8 cellular contexts compared by ENCODE assay signal in the genomic region with DNA sequence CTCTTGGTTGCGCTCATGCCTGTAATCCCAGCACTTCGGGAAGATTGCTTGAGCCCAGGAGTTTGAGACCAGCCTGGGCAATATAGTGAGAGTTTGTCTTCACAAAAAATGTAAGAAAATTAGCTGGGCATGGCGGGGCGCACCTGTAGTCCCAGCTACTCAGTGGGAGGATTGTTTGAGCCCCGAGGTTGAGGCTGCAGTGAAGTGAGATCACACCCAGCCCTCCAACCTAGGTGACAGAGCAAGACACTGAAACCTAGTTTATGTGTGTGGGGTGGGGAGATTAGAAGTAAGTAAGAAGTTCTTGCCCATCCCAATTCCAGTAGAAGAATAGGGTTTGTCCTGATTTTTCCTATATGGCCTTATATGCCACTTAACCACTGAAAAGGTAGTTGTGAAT. TPM values are rescaled to one million over a fixed set of nuclear protein-coding genes. Genes with fewer than 3 reads are reported as not detected.
DNase-seq lines count a peak whose midpoint lies in the region; ATAC-seq and TF ChIP-seq lines count a peak whose summit lies in the region.

No MANE protein-coding gene starts in this region.

- no peak overlapping the region for H3K4ac ChIP-seq in mesenchymal stem cell (ENCODE audit: low read depth in 1 of 2, low read length in 2 of 2)

- H3K9ac ChIP-seq in mesenchymal stem cell (ENCODE audit: low read length) = peak overlapping the region; percentile 99

- H3K4me3 ChIP-seq in ascending aorta (peak overlapping the region; percentile 80), mesenchymal stem cell (ENCODE audit: insufficient read depth in 1 of 2, low read depth in 1 of 2, low read length in 2 of 2) (peak overlapping the region in 1 of 2 experiments; percentile 96), vagina (peak overlapping the region; percentile 12 to 74)

- H3K14ac ChIP-seq in mesenchymal stem cell (ENCODE audit: low read length in 2 of 2) = no peak overlapping the region

- no peak for TF ChIP-seq CTCF in ascending aorta (IDR thresholded peaks at IDR 0.05)
- TF ChIP-seq CTCF in vagina (IDR thresholded peaks at IDR 0.05) = no peak

- H2BK5ac ChIP-seq in mesenchymal stem cell (ENCODE audit: low read depth, low read length, poor library complexity, severe bottlenecking) = no peak overlapping the region

- H3K9me3 ChIP-seq in ascending aorta (no peaks in the 10 kb centered on the region), mesenchymal stem cell (ENCODE audit: control insufficient read depth, low read length) (no peaks in the 10 kb centered on the region), vagina (no peaks in the 10 kb centered on the region)

- no peak overlapping the region for H4K8ac ChIP-seq in mesenchymal stem cell (ENCODE audit: low read length)

- no peak overlapping the region for H2BK12ac ChIP-seq in mesenchymal stem cell (ENCODE audit: low read length in 2 of 2)

- no peaks in the 10 kb centered on the region for H3K79me1 ChIP-seq in mesenchymal stem cell (replicated peaks; ENCODE audit: low read length, poor library complexity, severe bottlenecking)

- peak; percentile 15 for DNase-seq in stimulated activated CD4-positive, alpha-beta T cell treated with anti-CD3 and anti-CD28 coated beads, Interleukin-1b, Interleukin-23, amount 100 ng/mL, for 48 hours
- no peak for DNase-seq in stimulated activated CD4-positive, alpha-beta T cell treated with anti-CD3 and anti-CD28 coated beads, Interleukin-12 subunit alpha, Interleukin-12 subunit beta, amount 100 ng/mL, for 4 hours
- DNase-seq in ascending aorta (ENCODE audit: low spot score in 2 of 2) (no peak), mesenchymal stem cell (no peak), vagina (ENCODE audit: extremely low spot score in 2 of 2) (no peak), hepatic stellate cell (ENCODE audit: low spot score) (no peak)

- no peak for ATAC-seq in HG02588 (IDR thresholded peaks at IDR 0.05; ENCODE audit: unreplicated experiment)
- no peak for ATAC-seq in HG03135 (IDR thresholded peaks at IDR 0.05; ENCODE audit: unreplicated experiment)

- no peak overlapping the region for H4K91ac ChIP-seq in mesenchymal stem cell (ENCODE audit: low read length)

- H2AK5ac ChIP-seq in mesenchymal stem cell (ENCODE audit: low read length, severe bottlenecking) = no peak overlapping the region

- no peak overlapping the region for H3K18ac ChIP-seq in mesenchymal stem cell (ENCODE audit: low read depth in 1 of 2, low read length in 2 of 2)

- peak overlapping the region; percentile 72 for H3K4me2 ChIP-seq in mesenchymal stem cell (ENCODE audit: low read length, poor library complexity, severe bottlenecking)

- H3K23ac ChIP-seq in mesenchymal stem cell (ENCODE audit: low read length in 2 of 2) = peak overlapping the region in 1 of 2 experiments; percentile 19

- H2BK120ac ChIP-seq in mesenchymal stem cell (ENCODE audit: low read depth, low read length) = no peak overlapping the region

- H2BK15ac ChIP-seq in mesenchymal stem cell (ENCODE audit: low read depth, poor library complexity, severe bottlenecking) = no peak overlapping the region

- no peak overlapping the region for H2AFZ ChIP-seq in mesenchymal stem cell (ENCODE audit: low read depth, low read length)

- peaks cover 42 to 43% of the 10 kb centered on the region in 2 donors for H3K36me3 ChIP-seq in ascending aorta
- peaks cover 10 to 59% of the 10 kb centered on the region in 2 experiments for H3K36me3 ChIP-seq in mesenchymal stem cell (ENCODE audit: control insufficient read depth in 1 of 2, insufficient read depth in 2 of 2, low read depth in 1 of 2, low read length in 2 of 2)
- peaks cover 0 to 39% of the 10 kb centered on the region in 2 donors for H3K36me3 ChIP-seq in vagina

- H3K4me1 ChIP-seq in ascending aorta (peaks cover 12 to 16% of the 10 kb centered on the region in 2 donors), mesenchymal stem cell (ENCODE audit: control insufficient read depth, insufficient read depth, low read depth, low read length) (peaks cover 5% of the 10 kb centered on the region), vagina (peaks cover 62% of the 10 kb centered on the region)

- intact Hi-C loops in ascending aorta (cut with DNase I) (loop anchor here (10.0 kb wide), 3 partner anchors 351 to 1011 kb away; partner anchors contain the start of genes CCDC18, GLMN, RPAP2 and TMED5), vagina (cut with DNase I) (no loop called here)

- no peaks in the 10 kb centered on the region for H3K27me3 ChIP-seq in ascending aorta
- no peaks in the 10 kb centered on the region for H3K27me3 ChIP-seq in mesenchymal stem cell (ENCODE audit: control insufficient read depth in 1 of 2, insufficient read depth in 1 of 2, low read length in 2 of 2)
- H3K27me3 ChIP-seq in vagina = no peaks in the 10 kb centered on the region

- WGBS in mesenchymal stem cell = 87% methylated on average over 5 of the region's 5 CpGs

- no peak for TF ChIP-seq POLR2A in vagina (IDR thresholded peaks at IDR 0.05)

- H3K27ac ChIP-seq in ascending aorta (peak overlapping the region in 1 of 2 donors; percentile 90), mesenchymal stem cell (ENCODE audit: low read length, poor library complexity, severe bottlenecking) (no peak overlapping the region), vagina (peak overlapping the region; percentile 93)

RNA-seq across cellular contexts. Expression of gene RPL5, which starts 2.0 kb away (rescaled TPM):
- total RNA-seq in ascending aorta (617 TPM), vagina (1,502 TPM)
- polyA plus RNA-seq in mesenchymal stem cell (2013, experiment 1 of 2) = 3,583 TPM
- 3,853 TPM for polyA plus RNA-seq in mesenchymal stem cell (2013, experiment 2 of 2)

RNA-seq across cellular contexts. Expression of gene EVI5, which starts 48.9 kb away (rescaled TPM):
- 19.8 TPM for total RNA-seq in ascending aorta
- 31.3 TPM for polyA plus RNA-seq in mesenchymal stem cell (2013, experiment 1 of 2)
- 30.6 TPM for polyA plus RNA-seq in mesenchymal stem cell (2013, experiment 2 of 2)
- 29.7 TPM for total RNA-seq in vagina
